Comparison of ENCODE assay signal across 8 cellular contexts in the genomic region with DNA sequence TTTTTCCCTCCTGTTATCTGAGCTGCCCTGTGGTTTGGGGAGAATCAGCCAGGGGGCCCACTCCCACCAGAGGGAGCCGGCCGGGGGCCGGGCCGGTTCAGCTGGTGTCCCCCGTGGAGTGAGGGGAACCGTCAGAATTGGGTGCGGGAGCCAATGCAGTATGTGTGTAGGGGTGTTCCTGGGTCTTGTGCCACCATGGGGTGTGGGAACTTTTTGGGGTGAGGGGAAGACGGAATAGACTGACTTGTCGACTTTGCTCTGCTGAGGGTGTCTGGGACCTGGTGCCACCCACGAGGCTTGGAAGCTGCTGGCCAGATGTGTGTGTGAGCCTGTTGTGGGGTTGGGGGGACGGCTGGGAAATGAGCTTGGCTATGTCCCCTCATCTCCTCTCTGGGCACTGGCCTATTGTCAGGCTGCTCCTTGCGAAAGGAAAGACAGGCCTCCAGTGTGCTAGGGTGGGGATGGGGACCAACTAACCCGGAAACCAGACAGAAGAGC. TPM values are rescaled to one million over a fixed set of nuclear protein-coding genes. Genes with fewer than 3 reads are reported as not detected.
A peak's percentile ranks its signal among the peaks of the same experiment; 100 is the strongest.
DNase-seq lines count a peak whose midpoint lies in the region; ATAC-seq and TF ChIP-seq lines count a peak whose summit lies in the region.

No MANE protein-coding gene starts in this region.

- H3K36me3 ChIP-seq in CD4-positive, alpha-beta memory T cell (ENCODE audit: insufficient read depth, low read length): no peaks in the 10 kb centered on the region
- H3K36me3 ChIP-seq in OCI-LY3 (replicated peaks; ENCODE audit: low read depth, low read length) (no peaks in the 10 kb centered on the region), neural progenitor cell (no peaks in the 10 kb centered on the region)
- no peaks in the 10 kb centered on the region for H3K36me3 ChIP-seq in effector memory CD4-positive, alpha-beta T cell (ENCODE audit: control insufficient read depth, insufficient read depth, low read length)

- peak; percentile 46 for TF ChIP-seq CTCF in OCI-LY3 (IDR thresholded peaks at IDR 0.05; ENCODE audit: low read depth, low read length)
- TF ChIP-seq CTCF in neural progenitor cell (IDR thresholded peaks at IDR 0.05): no peak

- peak overlapping the region; percentile 96 to 100 (median 99) for H3K27ac Mint-ChIP-seq in CD4-positive, alpha-beta memory T cell
- peak overlapping the region; percentile 69 for H3K27ac Mint-ChIP-seq in neural progenitor cell

- H3K27me3 ChIP-seq in CD4-positive, alpha-beta memory T cell (ENCODE audit: insufficient read depth, low read length): no peaks in the 10 kb centered on the region
- no peaks in the 10 kb centered on the region for H3K27me3 ChIP-seq in OCI-LY3 (ENCODE audit: low read depth, low read length)
- H3K27me3 ChIP-seq in effector memory CD4-positive, alpha-beta T cell (replicated peaks; ENCODE audit: control insufficient read depth, insufficient read depth, low read length, poor library complexity, severe bottlenecking): no peaks in the 10 kb centered on the region
- peaks cover 31% of the 10 kb centered on the region for H3K27me3 ChIP-seq in neural progenitor cell

- peaks cover 58% of the 10 kb centered on the region for H3K79me2 ChIP-seq in OCI-LY3 (ENCODE audit: low read length)
- peaks cover 21% of the 10 kb centered on the region for H3K79me2 ChIP-seq in neural progenitor cell (ENCODE audit: low read depth)

- H3K9me3 ChIP-seq in CD4-positive, alpha-beta memory T cell (ENCODE audit: control insufficient read depth in 1 of 2, low read length in 2 of 2): no peaks in the 10 kb centered on the region
- H3K9me3 ChIP-seq in OCI-LY3 (ENCODE audit: insufficient read depth, low read length): no peaks in the 10 kb centered on the region
- no peaks in the 10 kb centered on the region for H3K9me3 ChIP-seq in effector memory CD4-positive, alpha-beta T cell (ENCODE audit: control insufficient read depth, low read length)
- H3K9me3 ChIP-seq in neural progenitor cell (ENCODE audit: low read depth): no peaks in the 10 kb centered on the region

- no peak for ATAC-seq in GM19397 (IDR thresholded peaks at IDR 0.05; ENCODE audit: unreplicated experiment)
- ATAC-seq in HG02973 (IDR thresholded peaks at IDR 0.05; ENCODE audit: unreplicated experiment): no peak

- intact Hi-C loops in CD4-positive, alpha-beta memory T cell (cut with micrococcal nuclease): loop anchor here (1.0 to 2.0 kb wide), 4 partner anchors 7 to 32 kb away; partner anchors contain the start of gene CDC6

- H3K4me1 ChIP-seq in CD4-positive, alpha-beta memory T cell (ENCODE audit: insufficient read depth, low read length): peaks cover 82% of the 10 kb centered on the region
- H3K4me1 ChIP-seq in OCI-LY3 (ENCODE audit: low read length): peaks cover 60% of the 10 kb centered on the region
- H3K4me1 ChIP-seq in effector memory CD4-positive, alpha-beta T cell (ENCODE audit: control insufficient read depth, insufficient read depth, low read length, poor library complexity, severe bottlenecking): peaks cover 71% of the 10 kb centered on the region
- H3K4me1 ChIP-seq in neural progenitor cell: peaks cover 44% of the 10 kb centered on the region

- peaks cover 1 to 3% of the 10 kb centered on the region in 2 donors for H3K27me3 Mint-ChIP-seq in CD4-positive, alpha-beta memory T cell
- H3K27me3 Mint-ChIP-seq in neural progenitor cell (ENCODE audit: insufficient read depth, low read depth): peaks cover 7% of the 10 kb centered on the region

- POLR2A ChIA-PET in CD4-positive, alpha-beta memory T cell (lab: Charles Lee; ENCODE audit: partially characterized antibody): interaction anchor here (0.9 to 37.1 kb wide), 10 partner anchors 3 to 262 kb away, joined by 3 to 1054 read pairs (median 6); partner anchors contain the start of genes RARA, TOP2A and WIPF2

- peaks cover 0 to 40% of the 10 kb centered on the region in 2 donors for H3K36me3 Mint-ChIP-seq in CD4-positive, alpha-beta memory T cell
- H3K36me3 Mint-ChIP-seq in neural progenitor cell: no peaks in the 10 kb centered on the region

- H3F3A ChIP-seq in neural progenitor cell (ENCODE audit: low read depth): peaks cover 23% of the 10 kb centered on the region

- peaks cover 50 to 95% (median 67%) of the 10 kb centered on the region in 4 donors for H3K4me1 Mint-ChIP-seq in CD4-positive, alpha-beta memory T cell
- H3K4me1 Mint-ChIP-seq in neural progenitor cell: peaks cover 62% of the 10 kb centered on the region

- CTCF ChIA-PET in CD4-positive, alpha-beta memory T cell (lab: Charles Lee; ENCODE audit: partially characterized antibody): interaction anchor here (0.8 to 18.7 kb wide), 9 partner anchors 9 to 242 kb away, joined by 3 to 252 read pairs (median 7); partner anchors contain the start of gene RARA

- peaks cover 31% of the 10 kb centered on the region for H4K20me1 ChIP-seq in OCI-LY3 (ENCODE audit: insufficient read depth, low read length)
- H4K20me1 ChIP-seq in neural progenitor cell (ENCODE audit: low read depth): peaks cover 58% of the 10 kb centered on the region

- H2AFZ ChIP-seq in OCI-LY3 (ENCODE audit: low read depth, low read length): no peak overlapping the region
- no peak overlapping the region for H2AFZ ChIP-seq in neural progenitor cell (replicated peaks)

- H3K27ac ChIP-seq in CD4-positive, alpha-beta memory T cell (ENCODE audit: low read depth, low read length): peak overlapping the region; percentile 99
- H3K27ac ChIP-seq in OCI-LY3 (ENCODE audit: low read length) (peak overlapping the region; percentile 74), neural progenitor cell (no peak overlapping the region)
- peak overlapping the region; percentile 98 for H3K27ac ChIP-seq in effector memory CD4-positive, alpha-beta T cell (ENCODE audit: insufficient read depth, low read length, poor library complexity, severe bottlenecking)

- H3K4me2 ChIP-seq in OCI-LY3 (ENCODE audit: low read length): peak overlapping the region; percentile 96
- peak overlapping the region; percentile 91 for H3K4me2 ChIP-seq in neural progenitor cell

- peak in 3 of 5 donors; percentile 24 to 53 (median 45) for DNase-seq in CD4-positive, alpha-beta memory T cell
- no peak for DNase-seq in effector memory CD4-positive, alpha-beta T cell
- DNase-seq in neural progenitor cell (ENCODE audit: low spot score) (no peak), NCI-H2107 treated with DMSO at 0.1 percent for 48 hours (lab: John Stamatoyannopoulos, UW; ENCODE audit: unreplicated experiment) (no peak), NCI-H2196 treated with DMSO at 0.1 percent for 48 hours (lab: John Stamatoyannopoulos, UW; ENCODE audit: unreplicated experiment) (no peak)

- peaks cover 0 to 3% (median 0%) of the 10 kb centered on the region in 8 donors for H3K9me3 Mint-ChIP-seq in CD4-positive, alpha-beta memory T cell
- H3K9me3 Mint-ChIP-seq in neural progenitor cell: no peaks in the 10 kb centered on the region

- H3K9ac ChIP-seq in OCI-LY3 (ENCODE audit: low read length) (peak overlapping the region; percentile 94), neural progenitor cell (no peak overlapping the region)

- peak overlapping the region; percentile 80 to 91 for H3K4me3 ChIP-seq in CD4-positive, alpha-beta memory T cell (ENCODE audit: low read length in 2 of 2)
- peak overlapping the region; percentile 93 for H3K4me3 ChIP-seq in OCI-LY3 (ENCODE audit: low read length)
- H3K4me3 ChIP-seq in effector memory CD4-positive, alpha-beta T cell (ENCODE audit: insufficient read depth, low read depth, low read length, poor library complexity, severe bottlenecking): peak overlapping the region; percentile 95
- H3K4me3 ChIP-seq in neural progenitor cell: peak overlapping the region; percentile 73

- peak overlapping the region; percentile 91 to 98 (median 96) for H3K4me3 Mint-ChIP-seq in CD4-positive, alpha-beta memory T cell
- H3K4me3 Mint-ChIP-seq in neural progenitor cell: peak overlapping the region; percentile 91

RNA-seq across cellular contexts. Expression of gene RARA, which starts 9.9 kb away (rescaled TPM):
- 10 to 100 TPM; 54.1 to 54.5 TPM for total RNA-seq in CD4-positive, alpha-beta memory T cell
- polyA plus RNA-seq in CD4-positive, alpha-beta memory T cell: 10 to 100 TPM in 1 of 2 donors, 1 to 10 TPM in 1; 5.1 to 20.7 TPM
- total RNA-seq in neural progenitor cell (ENCODE audit: low replicate concordance): 9.0 and 9.4 TPM in 2 replicates

RNA-seq across cellular contexts. Expression of gene CDC6, which starts 31.2 kb away (rescaled TPM):
- total RNA-seq in CD4-positive, alpha-beta memory T cell: 1 to 10 TPM in 1 of 2 experiments, under 1 TPM in 1; 0.72 to 2.1 TPM
- under 1 TPM; 0.61 to 0.87 TPM for polyA plus RNA-seq in CD4-positive, alpha-beta memory T cell
- total RNA-seq in neural progenitor cell (ENCODE audit: low replicate concordance): 54.6 and 65.3 TPM in 2 replicates

RNA-seq across cellular contexts. Expression of gene GJD3, which starts 45.7 kb away (rescaled TPM):
- not detected for total RNA-seq in CD4-positive, alpha-beta memory T cell
- polyA plus RNA-seq in CD4-positive, alpha-beta memory T cell: not detected
- total RNA-seq in neural progenitor cell (ENCODE audit: low replicate concordance): not detected in 2 replicates

Comparison
In these comparisons a context has a peak if more than half of its experiments do, and no peak if none do; other contexts are left out.
1. DNase-seq: peak in CD4-positive, alpha-beta memory T cell (3 of 5); none in effector memory CD4-positive, alpha-beta T cell (0 of 3), neural progenitor cell (single experiment), NCI-H2107 treated with DMSO at 0.1 percent for 48 hours (single experiment) and NCI-H2196 treated with DMSO at 0.1 percent for 48 hours (single experiment).
2. RNA of gene CDC6, which starts 31.2 kb away (total RNA-seq): 54.6 to 65.3 TPM in neural progenitor cell; 0.72 to 2.1 TPM in CD4-positive, alpha-beta memory T cell; every median in the first group is over 10 times any median in the second.
3. Peak in every context shown above with its lines, with median percentiles within 50 percentile points of each other: H3K4me3 ChIP-seq.